11 cellular contexts compared by ENCODE assay signal in genomic region chr6:36701401-36701991, GRCh38. TPM values are rescaled to one million over a fixed set of nuclear protein-coding genes. Genes with fewer than 3 reads are reported as not detected.
DNase-seq lines count a peak whose midpoint lies in the region; ATAC-seq and TF ChIP-seq lines count a peak whose summit lies in the region.
"Had no signal": no experiment of that assay in that cellular context is flagged by ENCODE, and none has a peak within 500 bp of the region (broad histone marks: within the 10 kb centered on the region; RNA-seq: fewer than 3 reads in every experiment).

No MANE protein-coding gene starts in this region.

- no peak overlapping the region for H3K4me3 ChIP-seq in epithelial cell of esophagus (ENCODE audit: low read length)
- H3K4me3 ChIP-seq in thyroid gland (replicated peaks in 1 of 3): no peak overlapping the region
- H3K4me3 ChIP-seq: SK-N-MC had no signal

- peak; percentile 37 for TF ChIP-seq CTCF in epithelial cell of esophagus (IDR thresholded peaks at IDR 0.05; ENCODE audit: insufficient read depth, low read depth, low read length, missing control alignments)
- peak in 3 of 6 experiments; percentile 26 to 50 (median 41) for TF ChIP-seq CTCF in thyroid gland (IDR thresholded peaks at IDR 0.05)

- no peaks in the 10 kb centered on the region for H3K9me3 Mint-ChIP-seq in activated naive CD4-positive, alpha-beta T cell treated with anti-CD3 and anti-CD28 coated beads, Interleukin-2, amount 50 U/mL, for 72 hours

- no peaks in the 10 kb centered on the region for H3K27me3 ChIP-seq in thyroid gland

- H3K4me1 ChIP-seq in thyroid gland: peaks cover 0 to 8% of the 10 kb centered on the region in 2 donors

- no peaks in the 10 kb centered on the region for H3K36me3 Mint-ChIP-seq in activated naive CD4-positive, alpha-beta T cell treated with anti-CD3 and anti-CD28 coated beads, Interleukin-2, amount 50 U/mL, for 72 hours

- H3K27ac ChIP-seq in thyroid gland: no peak overlapping the region
- H3K27ac ChIP-seq: SK-N-MC had no signal

- ATAC-seq in activated naive CD4-positive, alpha-beta T cell treated with anti-CD3 and anti-CD28 coated beads, Interleukin-2, amount 50 U/mL, for 72 hours: peak; percentile 53 to 65
- no peak for ATAC-seq in GM21717 (IDR thresholded peaks at IDR 0.05; ENCODE audit: unreplicated experiment)

- TF ChIP-seq POLR2A in thyroid gland (IDR thresholded peaks at IDR 0.05): no peak

- intact Hi-C loops in thyroid gland (cut with DNase I): no loop called here

- WGBS in thyroid gland, 2 donors: 72 to 77% methylated on average over 3 of the region's 3 CpGs

- no peaks in the 10 kb centered on the region for H3K9me3 ChIP-seq in thyroid gland

- no peak for DNase-seq in activated naive CD4-positive, alpha-beta T cell treated with anti-CD3 and anti-CD28 coated beads, Interleukin-2, amount 50 U/mL, for 72 hours (ENCODE audit: low spot score in 2 of 2)
- DNase-seq in activated naive CD4-positive, alpha-beta T cell treated with anti-CD3 and anti-CD28 coated beads, Interleukin-2, amount 50 U/mL, for 16 hours: no peak
- DNase-seq in NCI-H526 (lab: John Stamatoyannopoulos, UW) (peak; percentile 21 to 38), epithelial cell of esophagus (ENCODE audit: low read depth) (peak; percentile 46), thyroid gland (peak; percentile 73 to 75), NCI-H82 treated with DMSO at 0.1 percent for 48 hours (lab: John Stamatoyannopoulos, UW; ENCODE audit: unreplicated experiment) (no peak), Ammon's horn (ENCODE audit: low spot score) (no peak)
- DNase-seq: amniotic stem cell, foreskin melanocyte had no signal

- H3K27ac Mint-ChIP-seq in activated naive CD4-positive, alpha-beta T cell treated with anti-CD3 and anti-CD28 coated beads, Interleukin-2, amount 50 U/mL, for 72 hours: peak overlapping the region in 1 of 2 donors; percentile 43

- H3K36me3 ChIP-seq in thyroid gland: no peaks in the 10 kb centered on the region

RNA-seq across cellular contexts. Expression of gene RAB44, which starts 3.9 kb away (rescaled TPM):
- under 1 TPM; 0.07 to 0.12 TPM for total RNA-seq in activated naive CD4-positive, alpha-beta T cell treated with anti-CD3 and anti-CD28 coated beads, Interleukin-2, amount 50 U/mL, for 72 hours
- total RNA-seq in thyroid gland: under 1 TPM in 1 of 4 donors, not detected in 3; 0.11 TPM

RNA-seq across cellular contexts. Expression of gene CDKN1A, which starts 23.0 kb away (rescaled TPM):
- total RNA-seq in activated naive CD4-positive, alpha-beta T cell treated with anti-CD3 and anti-CD28 coated beads, Interleukin-2, amount 50 U/mL, for 72 hours: 100 to 1,000 TPM in 1 of 2 donors, 10 to 100 TPM in 1; 43.3 to 146 TPM
- total RNA-seq in thyroid gland: 10 to 100 TPM; 41.0 to 64.5 (median 61.8) TPM

Comparison
In these comparisons a context has a peak if more than half of its experiments do, and no peak if none do; other contexts are left out.
1. DNase-seq: peak in NCI-H526 (2 of 2), epithelial cell of esophagus (single experiment) and thyroid gland (2 of 2); none in activated naive CD4-positive, alpha-beta T cell treated with anti-CD3 and anti-CD28 coated beads, Interleukin-2, amount 50 U/mL, for 72 hours (0 of 2), activated naive CD4-positive, alpha-beta T cell treated with anti-CD3 and anti-CD28 coated beads, Interleukin-2, amount 50 U/mL, for 16 hours (single experiment), NCI-H82 treated with DMSO at 0.1 percent for 48 hours (single experiment) and Ammon's horn (single experiment).